ENCODE assay signal across 16 cellular contexts in the genomic region with DNA sequence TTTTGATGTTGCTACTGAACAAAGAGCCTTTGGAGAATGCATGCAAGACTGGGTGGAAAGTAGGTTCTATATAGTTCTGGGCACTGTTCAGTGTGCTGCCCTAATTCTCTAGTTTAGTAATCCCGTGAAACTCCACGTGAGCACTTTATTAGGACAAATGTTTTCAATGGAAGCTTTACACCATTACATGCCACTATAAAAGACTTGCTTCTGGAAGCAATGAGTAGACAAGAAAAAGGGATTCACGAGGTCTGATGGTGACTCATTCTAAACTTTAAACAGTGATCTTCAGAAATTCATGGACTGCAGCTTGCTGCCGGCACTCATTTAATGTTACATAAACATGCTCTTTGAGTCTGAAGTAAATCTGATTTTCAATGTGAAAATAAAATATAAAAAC. TPM values are rescaled to one million over a fixed set of nuclear protein-coding genes. Genes with fewer than 3 reads are reported as not detected.
A peak's percentile ranks its signal among the peaks of the same experiment; 100 is the strongest.
DNase-seq lines count a peak whose midpoint lies in the region; FAIRE-seq and TF ChIP-seq lines count a peak whose summit lies in the region.
"Had no signal": no experiment of that assay in that cellular context is flagged by ENCODE, and none has a peak within 500 bp of the region (broad histone marks: within the 10 kb centered on the region; RNA-seq: fewer than 3 reads in every experiment).

No MANE protein-coding gene starts in this region.

- no peak overlapping the region for H3K4me3 Mint-ChIP-seq in astrocyte (ENCODE audit: unreplicated experiment)
- H3K4me3 Mint-ChIP-seq: activated CD4-positive, alpha-beta T cell treated with anti-CD3 and anti-CD28 coated beads, Interleukin-2, amount 10 ng/mL, durations not matched to agents 24 days and 14 days; CD4-positive, alpha-beta T cell had no signal

- WGBS in hepatocyte (ENCODE audit: low lambda C conversion rate, missing lambda C conversion rate): 56% methylated on average over 4 of the region's 4 CpGs
- 96 to 98% methylated on average over 4 of the region's 4 CpGs for WGBS in thyroid gland, 2 donors
- WGBS in neuronal stem cell (ENCODE audit: extremely low coverage in 2 of 2, insufficient read length in 2 of 2, insufficient replicate concordance in 1 of 2), 2 donors: no CpG with 5 or more reads among the region's 4 CpGs

- H2BK12ac ChIP-seq in neuronal stem cell (ENCODE audit: low read length): no peak overlapping the region

- H3K4me2 ChIP-seq in astrocyte (ENCODE audit: low read length) (no peak overlapping the region), hepatocyte (no peak overlapping the region), neuronal stem cell (ENCODE audit: insufficient read depth, low read length, poor library complexity, severe bottlenecking) (no peak overlapping the region)

- intact Hi-C loops in thyroid gland (cut with DNase I): no loop called here

- H3K36me3 Mint-ChIP-seq in astrocyte (ENCODE audit: low read depth, unreplicated experiment): peaks cover 17% of the 10 kb centered on the region

- no peak overlapping the region for H3K23ac ChIP-seq in neuronal stem cell (ENCODE audit: low read depth, low read length, poor library complexity)

- H3K79me1 ChIP-seq in neuronal stem cell (ENCODE audit: low read depth, low read length): no peaks in the 10 kb centered on the region

- peak; percentile 29 for DNase-seq in AG08395 (ENCODE audit: low spot score)
- DNase-seq in HFF-Myc (ENCODE audit: extremely low read depth, low read depth): peak; percentile 64
- peak; percentile 84 for DNase-seq in astrocyte (ENCODE audit: low read depth)
- no peak for DNase-seq in hepatocyte (ENCODE audit: low spot score)
- DNase-seq in coronary artery (ENCODE audit: low spot score): no peak
- no peak for DNase-seq in thyroid gland
- no peak for DNase-seq in NCI-H446 treated with DMSO at 0.1 percent for 48 hours (lab: John Stamatoyannopoulos, UW)
- DNase-seq in neuronal stem cell (ENCODE audit: low spot score): no peak
- DNase-seq: activated gamma-delta T cell treated with Interleukin-2 at 50 U/mL for 16 hours; CD4-positive, alpha-beta T cell; dermis blood vessel endothelial cell; heart left ventricle; lower lobe of right lung; MM.1S had no signal

- no peaks in the 10 kb centered on the region for H3K9me2 ChIP-seq in hepatocyte (replicated peaks; ENCODE audit: insufficient read depth)

- no peaks in the 10 kb centered on the region for H4K20me1 ChIP-seq in astrocyte (ENCODE audit: insufficient read depth, low read length)
- H4K20me1 ChIP-seq in hepatocyte (ENCODE audit: insufficient read depth, poor library complexity, severe bottlenecking): no peaks in the 10 kb centered on the region

- TF ChIP-seq POLR2A in thyroid gland (IDR thresholded peaks at IDR 0.05): no peak

- H3K9ac ChIP-seq in astrocyte (ENCODE audit: low read length): no peak overlapping the region
- no peak overlapping the region for H3K9ac ChIP-seq in neuronal stem cell (ENCODE audit: low read depth, low read length, poor library complexity)

- FAIRE-seq in astrocyte (lab: Jason Lieb, UNC): peak; percentile 68

- H4K91ac ChIP-seq in neuronal stem cell (ENCODE audit: low read depth, low read length, poor library complexity): no peak overlapping the region

- no peak overlapping the region for H3K4me3 ChIP-seq in HFF-Myc (replicated peaks; ENCODE audit: low read depth, low read length)
- no peak overlapping the region for H3K4me3 ChIP-seq in astrocyte (ENCODE audit: insufficient read depth, low read depth, low read length)
- no peak overlapping the region for H3K4me3 ChIP-seq in hepatocyte
- no peak overlapping the region for H3K4me3 ChIP-seq in coronary artery
- H3K4me3 ChIP-seq in thyroid gland (replicated peaks in 1 of 3): no peak overlapping the region
- H3K4me3 ChIP-seq in neuronal stem cell (ENCODE audit: low read length in 2 of 2): no peak overlapping the region
- H3K4me3 ChIP-seq: heart left ventricle, lower lobe of right lung had no signal

- no peak overlapping the region for H4K8ac ChIP-seq in neuronal stem cell (ENCODE audit: low read depth, low read length)

- H2BK15ac ChIP-seq in neuronal stem cell (ENCODE audit: low read length): no peak overlapping the region

- no peak overlapping the region for H2AK5ac ChIP-seq in neuronal stem cell (ENCODE audit: low read depth, low read length)

- H2AFZ ChIP-seq in astrocyte (ENCODE audit: low read depth, low read length) (no peak overlapping the region), hepatocyte (no peak overlapping the region), neuronal stem cell (ENCODE audit: low read length) (no peak overlapping the region)

- H3K4me1 Mint-ChIP-seq in astrocyte (ENCODE audit: low read depth, unreplicated experiment): peaks cover 14% of the 10 kb centered on the region

- no peak overlapping the region for H2BK120ac ChIP-seq in neuronal stem cell (ENCODE audit: low read depth, low read length)

- H3K36me3 ChIP-seq in astrocyte (ENCODE audit: insufficient read depth, low read length): peaks cover 3% of the 10 kb centered on the region
- no peaks in the 10 kb centered on the region for H3K36me3 ChIP-seq in hepatocyte (replicated peaks; ENCODE audit: insufficient read depth, low read depth)
- peaks cover 0 to 9% of the 10 kb centered on the region in 2 donors for H3K36me3 ChIP-seq in thyroid gland
- peaks cover 4 to 52% of the 10 kb centered on the region in 2 donors for H3K36me3 ChIP-seq in neuronal stem cell (replicated peaks in 1 of 2; ENCODE audit: control insufficient read depth in 2 of 2, insufficient read depth in 2 of 2, low read length in 2 of 2)

- H3K27ac ChIP-seq in astrocyte (ENCODE audit: low read depth, low read length) (peak overlapping the region; percentile 18), hepatocyte (peak overlapping the region; percentile 69), coronary artery (no peak overlapping the region), thyroid gland (no peak overlapping the region), neuronal stem cell (replicated peaks; ENCODE audit: low read length) (no peak overlapping the region)
- H3K27ac ChIP-seq: HL-60, lower lobe of right lung had no signal

- H3K9me3 Mint-ChIP-seq in astrocyte (ENCODE audit: unreplicated experiment): no peaks in the 10 kb centered on the region
- H3K9me3 Mint-ChIP-seq: CD4-positive, alpha-beta T cell had no signal

- H3K4me1 ChIP-seq in astrocyte (ENCODE audit: insufficient read depth, low read length) (peaks cover 13% of the 10 kb centered on the region), hepatocyte (ENCODE audit: insufficient read depth) (no peaks in the 10 kb centered on the region), thyroid gland (peaks cover 10 to 15% of the 10 kb centered on the region in 2 donors), neuronal stem cell (ENCODE audit: control insufficient read depth in 2 of 2, insufficient read depth in 1 of 2, low read depth in 1 of 2, low read length in 2 of 2) (no peaks in the 10 kb centered on the region)
- H3K4me1 ChIP-seq: lower lobe of right lung had no signal

- H3K27me3 Mint-ChIP-seq in astrocyte (ENCODE audit: low read depth, unreplicated experiment): no peaks in the 10 kb centered on the region
- H3K27me3 Mint-ChIP-seq: activated CD4-positive, alpha-beta T cell treated with anti-CD3 and anti-CD28 coated beads, Interleukin-2, amount 10 ng/mL, durations not matched to agents 24 days and 14 days; CD4-positive, alpha-beta T cell had no signal

- H3K4ac ChIP-seq in neuronal stem cell (ENCODE audit: low read length): no peak overlapping the region

- TF ChIP-seq CTCF in HFF-Myc (IDR thresholded peaks at IDR 0.05; ENCODE audit: low read depth, low read length, missing control alignments) (no peak), astrocyte (IDR thresholded peaks at IDR 0.05; ENCODE audit: insufficient read depth, low read depth, low read length) (no peak), hepatocyte (IDR thresholded peaks at IDR 0.05; ENCODE audit: poor library complexity) (no peak), coronary artery (IDR thresholded peaks at IDR 0.05) (no peak), thyroid gland (IDR thresholded peaks at IDR 0.05) (no peak)

- H3K27ac Mint-ChIP-seq in astrocyte (ENCODE audit: unreplicated experiment): peak overlapping the region; percentile 58
- H3K27ac Mint-ChIP-seq: activated CD4-positive, alpha-beta T cell treated with anti-CD3 and anti-CD28 coated beads, Interleukin-2, amount 10 ng/mL, durations not matched to agents 24 days and 14 days; CD4-positive, alpha-beta T cell had no signal

- no peaks in the 10 kb centered on the region for H3K79me2 ChIP-seq in astrocyte (ENCODE audit: insufficient read depth, low read length)
- no peaks in the 10 kb centered on the region for H3K79me2 ChIP-seq in hepatocyte

- H3K14ac ChIP-seq in neuronal stem cell (ENCODE audit: low read length): no peak overlapping the region

- H3K9me3 ChIP-seq in astrocyte (ENCODE audit: insufficient read depth, low read depth, low read length) (no peaks in the 10 kb centered on the region), hepatocyte (ENCODE audit: low read depth) (no peaks in the 10 kb centered on the region), thyroid gland (no peaks in the 10 kb centered on the region), neuronal stem cell (replicated peaks in 1 of 2; ENCODE audit: control insufficient read depth in 2 of 2, insufficient read depth in 1 of 2, low read depth in 1 of 2, low read length in 2 of 2) (no peaks in the 10 kb centered on the region)
- H3K9me3 ChIP-seq: heart left ventricle, lower lobe of right lung had no signal

- H3K18ac ChIP-seq in neuronal stem cell (ENCODE audit: low read length): no peak overlapping the region

- H3K27me3 ChIP-seq in astrocyte (ENCODE audit: insufficient read depth, low read length): no peaks in the 10 kb centered on the region
- H3K27me3 ChIP-seq in hepatocyte: no peaks in the 10 kb centered on the region
- H3K27me3 ChIP-seq in thyroid gland: no peaks in the 10 kb centered on the region
- no peaks in the 10 kb centered on the region for H3K27me3 ChIP-seq in neuronal stem cell (ENCODE audit: control insufficient read depth in 3 of 3, insufficient read depth in 3 of 3, low read depth in 1 of 3, low read length in 3 of 3)
- H3K27me3 ChIP-seq: heart left ventricle had no signal

- no peak overlapping the region for H2BK5ac ChIP-seq in neuronal stem cell (ENCODE audit: low read length)

RNA-seq across cellular contexts. Expression of gene ATG14, which starts 22.3 kb away (rescaled TPM):
- 10.0 and 11.5 TPM in 2 replicates for total RNA-seq in astrocyte
- total RNA-seq in hepatocyte: 15.1 and 16.6 TPM in 2 replicates
- 3.3 and 4.5 TPM in 2 replicates for polyA plus RNA-seq in hepatocyte
- 10 to 100 TPM; 13.3 to 22.2 (median 19.1) TPM for total RNA-seq in thyroid gland
- 6.7 TPM for polyA plus RNA-seq in neuronal stem cell (2013, experiment 1 of 2)
- polyA plus RNA-seq in neuronal stem cell (2013, experiment 2 of 2): 7.1 TPM

RNA-seq across cellular contexts. Expression of gene TBPL2, which starts 51.1 kb away (rescaled TPM):
- not detected in 2 replicates for total RNA-seq in astrocyte
- total RNA-seq in hepatocyte: 0.27 TPM in 1 of 2 replicates, not detected in the other
- 0.23 and 0.27 TPM in 2 replicates for polyA plus RNA-seq in hepatocyte
- not detected for total RNA-seq in thyroid gland
- 0.13 TPM for polyA plus RNA-seq in neuronal stem cell (2013, experiment 1 of 2)
- polyA plus RNA-seq in neuronal stem cell (2013, experiment 2 of 2): 0.15 TPM
- total RNA-seq: activated CD4-positive, alpha-beta T cell treated with anti-CD3 and anti-CD28 coated beads, Interleukin-2, amount 10 ng/mL, durations not matched to agents 24 days and 14 days; CD4-positive, alpha-beta T cell; dermis blood vessel endothelial cell; heart left ventricle; lower lobe of right lung had no signal
- polyA plus RNA-seq: heart left ventricle had no signal

Comparison
In these comparisons a context has a peak if more than half of its experiments do, and no peak if none do; other contexts are left out.
1. DNase-seq: peak in AG08395 (single experiment), HFF-Myc (single experiment) and astrocyte (single experiment); none in hepatocyte (single experiment), coronary artery (single experiment), thyroid gland (0 of 2), NCI-H446 treated with DMSO at 0.1 percent for 48 hours (single experiment) and neuronal stem cell (single experiment).
2. H3K27ac ChIP-seq: peak in astrocyte (single experiment) and hepatocyte (single experiment); none in coronary artery (0 of 2), thyroid gland (0 of 3) and neuronal stem cell (single experiment).